14 cellular contexts compared by ENCODE assay signal in genomic region chr2:113180131-113180946, GRCh38. TPM values are rescaled to one million over a fixed set of nuclear protein-coding genes. Genes with fewer than 3 reads are reported as not detected.
DNase-seq lines count a peak whose midpoint lies in the region; ATAC-seq and TF ChIP-seq lines count a peak whose summit lies in the region.
"Had no signal": no experiment of that assay in that cellular context is flagged by ENCODE, and none has a peak within 500 bp of the region (broad histone marks: within the 10 kb centered on the region; RNA-seq: fewer than 3 reads in every experiment).

No MANE protein-coding gene starts in this region.

- no peak for TF ChIP-seq CTCF in GM23338 (conservative IDR thresholded peaks at IDR 0.05; ENCODE audit: low read depth in 2 of 2)

- H3K36me3 ChIP-seq in CD4-positive, CD25-positive, alpha-beta regulatory T cell (ENCODE audit: control insufficient read depth, insufficient read depth, low read length): peaks cover 54% of the 10 kb centered on the region
- no peaks in the 10 kb centered on the region for H3K36me3 ChIP-seq in GM23338 (ENCODE audit: insufficient read depth)
- H3K36me3 ChIP-seq: ascending aorta had no signal

- H4K20me1 ChIP-seq in GM23338 (replicated peaks; ENCODE audit: insufficient read depth): no peaks in the 10 kb centered on the region

- H3K9me3 Mint-ChIP-seq in CD4-positive, CD25-positive, alpha-beta regulatory T cell: no peaks in the 10 kb centered on the region
- H3K9me3 Mint-ChIP-seq in GM23338 (no peaks in the 10 kb centered on the region), naive B cell (peaks cover 0 to under 1% (median 0%) of the 10 kb centered on the region in 7 donors)
- H3K9me3 Mint-ChIP-seq in activated naive CD4-positive, alpha-beta T cell treated with anti-CD3 and anti-CD28 coated beads, Interleukin-2, amount 50 U/mL, for 72 hours: no peaks in the 10 kb centered on the region

- H3K9me3 ChIP-seq in CD4-positive, CD25-positive, alpha-beta regulatory T cell (ENCODE audit: control insufficient read depth in 2 of 2, low read length in 2 of 2): no peaks in the 10 kb centered on the region
- H3K9me3 ChIP-seq: ascending aorta, left lung had no signal

- H3K9me2 ChIP-seq in GM23338 (ENCODE audit: insufficient read depth): no peaks in the 10 kb centered on the region

- no peaks in the 10 kb centered on the region for H3K79me2 ChIP-seq in GM23338 (replicated peaks; ENCODE audit: insufficient read depth)

- H3K4me2 ChIP-seq in GM23338: no peak overlapping the region

- H3K27me3 Mint-ChIP-seq in CD4-positive, CD25-positive, alpha-beta regulatory T cell: peaks cover 2% of the 10 kb centered on the region
- H3K27me3 Mint-ChIP-seq in GM23338 (ENCODE audit: insufficient read depth, low read depth, poor library complexity): peaks cover 3% of the 10 kb centered on the region
- no peaks in the 10 kb centered on the region for H3K27me3 Mint-ChIP-seq in naive B cell

- peak overlapping the region; percentile 43 for H3K4me3 ChIP-seq in CD4-positive, CD25-positive, alpha-beta regulatory T cell (ENCODE audit: low read depth, low read length)
- no peak overlapping the region for H3K4me3 ChIP-seq in GM23338
- H3K4me3 ChIP-seq: ascending aorta, left lung had no signal

- H3K27me3 ChIP-seq in CD4-positive, CD25-positive, alpha-beta regulatory T cell (ENCODE audit: control insufficient read depth, insufficient read depth, low read length): no peaks in the 10 kb centered on the region
- H3K27me3 ChIP-seq in GM23338 (ENCODE audit: insufficient read depth): no peaks in the 10 kb centered on the region
- H3K27me3 ChIP-seq: ascending aorta, left lung had no signal

- DNase-seq in CD4-positive, CD25-positive, alpha-beta regulatory T cell: no peak
- DNase-seq in GM23338 (ENCODE audit: low spot score): no peak
- peak in 1 of 2 donors; percentile 55 for DNase-seq in activated naive CD4-positive, alpha-beta T cell treated with anti-CD3 and anti-CD28 coated beads, Interleukin-2, amount 50 U/mL, for 72 hours (ENCODE audit: low spot score in 2 of 2)
- DNase-seq in naive B cell: no peak
- no peak for DNase-seq in amniotic stem cell (lab: John Stamatoyannopoulos, UW)
- no peak for DNase-seq in NCI-H2196 (lab: John Stamatoyannopoulos, UW; ENCODE audit: unreplicated experiment)
- no peak for DNase-seq in NCI-H345 (lab: John Stamatoyannopoulos, UW)
- DNase-seq in NCI-H146 (lab: John Stamatoyannopoulos, UW): no peak
- DNase-seq: activated CD4-positive, alpha-beta T cell treated with anti-CD3 and anti-CD28 coated beads for 4 hours; COR-L47; NCI-H446 treated with DMSO at 0.1 percent for 48 hours had no signal

- H3K4me3 Mint-ChIP-seq in CD4-positive, CD25-positive, alpha-beta regulatory T cell: peak overlapping the region; percentile 74 to 92 (median 88)
- no peak overlapping the region for H3K4me3 Mint-ChIP-seq in GM23338
- peak overlapping the region; percentile 56 to 80 (median 68) for H3K4me3 Mint-ChIP-seq in naive B cell

- peaks cover 36% of the 10 kb centered on the region for H3K36me3 Mint-ChIP-seq in CD4-positive, CD25-positive, alpha-beta regulatory T cell
- H3K36me3 Mint-ChIP-seq in GM23338 (ENCODE audit: low read depth) (no peaks in the 10 kb centered on the region), naive B cell (peaks cover 10 to 11% of the 10 kb centered on the region in 2 donors)
- H3K36me3 Mint-ChIP-seq in activated naive CD4-positive, alpha-beta T cell treated with anti-CD3 and anti-CD28 coated beads, Interleukin-2, amount 50 U/mL, for 72 hours: peaks cover 26 to 50% of the 10 kb centered on the region in 2 donors

- peak overlapping the region; percentile 42 for H3K27ac ChIP-seq in CD4-positive, CD25-positive, alpha-beta regulatory T cell (ENCODE audit: insufficient read depth, low read length, poor library complexity, severe bottlenecking)
- H3K27ac ChIP-seq in GM23338 (ENCODE audit: low read depth): no peak overlapping the region
- H3K27ac ChIP-seq: ascending aorta had no signal

- peaks cover 100% of the 10 kb centered on the region for H3K4me1 ChIP-seq in CD4-positive, CD25-positive, alpha-beta regulatory T cell (ENCODE audit: control insufficient read depth, insufficient read depth, low read length, poor library complexity, severe bottlenecking)
- H3K4me1 ChIP-seq in GM23338 (ENCODE audit: insufficient read depth): no peaks in the 10 kb centered on the region
- H3K4me1 ChIP-seq: ascending aorta had no signal

- ATAC-seq in CD4-positive, CD25-positive, alpha-beta regulatory T cell (ENCODE audit: low read depth in 2 of 2): no peak
- ATAC-seq in GM23338 (peak; percentile 68), naive B cell (ENCODE audit: low read depth in 2 of 2) (no peak)
- peak in 1 of 2 donors; percentile 63 for ATAC-seq in activated naive CD4-positive, alpha-beta T cell treated with anti-CD3 and anti-CD28 coated beads, Interleukin-2, amount 50 U/mL, for 72 hours

- H3K27ac Mint-ChIP-seq in CD4-positive, CD25-positive, alpha-beta regulatory T cell: peak overlapping the region; percentile 95 to 98 (median 96)
- H3K27ac Mint-ChIP-seq in GM23338: no peak overlapping the region
- peak overlapping the region; percentile 69 to 89 for H3K27ac Mint-ChIP-seq in activated naive CD4-positive, alpha-beta T cell treated with anti-CD3 and anti-CD28 coated beads, Interleukin-2, amount 50 U/mL, for 72 hours
- H3K27ac Mint-ChIP-seq in naive B cell: peak overlapping the region; percentile 76 to 96 (median 81)

- peaks cover 17 to 93% (median 74%) of the 10 kb centered on the region in 4 donors for H3K4me1 Mint-ChIP-seq in CD4-positive, CD25-positive, alpha-beta regulatory T cell
- H3K4me1 Mint-ChIP-seq in GM23338 (peaks cover 17% of the 10 kb centered on the region), naive B cell (peaks cover 73 to 97% (median 91%) of the 10 kb centered on the region in 3 donors)

- H3F3A ChIP-seq in GM23338 (replicated peaks; ENCODE audit: low read depth): no peaks in the 10 kb centered on the region

- H2AFZ ChIP-seq in GM23338: no peak overlapping the region

TF ChIP-seq in GM23338, 12 proteins besides CTCF, POLR2A, EP300 and RAD21 (continues in another document):
- TF ChIP-seq EZH2phosphoT487 (IDR thresholded peaks at IDR 0.05; ENCODE audit: unreplicated experiment) (no peak), STAT1 (IDR thresholded peaks at IDR 0.05; ENCODE audit: unreplicated experiment) (no peak), NANOG (IDR thresholded peaks at IDR 0.05; ENCODE audit: borderline replicate concordance) (no peak), ETS1 (IDR thresholded peaks at IDR 0.05) (no peak), EZH2 (IDR thresholded peaks at IDR 0.05; ENCODE audit: low read depth, unreplicated experiment) (no peak), POLR2AphosphoS5 (IDR thresholded peaks at IDR 0.05; ENCODE audit: low read depth) (no peak), ZNF114 (CRISPR knock-in tag; IDR thresholded peaks at IDR 0.05) (no peak), ZNF331 (CRISPR knock-in tag; IDR thresholded peaks at IDR 0.05; ENCODE audit: low read depth) (no peak)
- TF ChIP-seq, protein P1, sequence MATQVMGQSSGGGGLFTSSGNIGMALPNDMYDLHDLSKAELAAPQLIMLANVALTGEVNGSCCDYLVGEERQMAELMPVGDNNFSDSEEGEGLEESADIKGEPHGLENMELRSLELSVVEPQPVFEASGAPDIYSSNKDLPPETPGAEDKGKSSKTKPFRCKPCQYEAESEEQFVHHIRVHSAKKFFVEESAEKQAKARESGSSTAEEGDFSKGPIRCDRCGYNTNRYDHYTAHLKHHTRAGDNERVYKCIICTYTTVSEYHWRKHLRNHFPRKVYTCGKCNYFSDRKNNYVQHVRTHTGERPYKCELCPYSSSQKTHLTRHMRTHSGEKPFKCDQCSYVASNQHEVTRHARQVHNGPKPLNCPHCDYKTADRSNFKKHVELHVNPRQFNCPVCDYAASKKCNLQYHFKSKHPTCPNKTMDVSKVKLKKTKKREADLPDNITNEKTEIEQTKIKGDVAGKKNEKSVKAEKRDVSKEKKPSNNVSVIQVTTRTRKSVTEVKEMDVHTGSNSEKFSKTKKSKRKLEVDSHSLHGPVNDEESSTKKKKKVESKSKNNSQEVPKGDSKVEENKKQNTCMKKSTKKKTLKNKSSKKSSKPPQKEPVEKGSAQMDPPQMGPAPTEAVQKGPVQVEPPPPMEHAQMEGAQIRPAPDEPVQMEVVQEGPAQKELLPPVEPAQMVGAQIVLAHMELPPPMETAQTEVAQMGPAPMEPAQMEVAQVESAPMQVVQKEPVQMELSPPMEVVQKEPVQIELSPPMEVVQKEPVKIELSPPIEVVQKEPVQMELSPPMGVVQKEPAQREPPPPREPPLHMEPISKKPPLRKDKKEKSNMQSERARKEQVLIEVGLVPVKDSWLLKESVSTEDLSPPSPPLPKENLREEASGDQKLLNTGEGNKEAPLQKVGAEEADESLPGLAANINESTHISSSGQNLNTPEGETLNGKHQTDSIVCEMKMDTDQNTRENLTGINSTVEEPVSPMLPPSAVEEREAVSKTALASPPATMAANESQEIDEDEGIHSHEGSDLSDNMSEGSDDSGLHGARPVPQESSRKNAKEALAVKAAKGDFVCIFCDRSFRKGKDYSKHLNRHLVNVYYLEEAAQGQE (IDR thresholded peaks at IDR 0.05; ENCODE audit: unreplicated experiment): no peak

RNA-seq across cellular contexts. Expression of gene PSD4, which starts 6.6 kb away (rescaled TPM):
- total RNA-seq in CD4-positive, CD25-positive, alpha-beta regulatory T cell: 124 TPM
- polyA plus RNA-seq in CD4-positive, CD25-positive, alpha-beta regulatory T cell: 10 to 100 TPM; 18.1 to 26.3 (median 20.7) TPM
- 0.66 and 1.1 TPM in 2 replicates for total RNA-seq in GM23338 (2014; rRNA removed; shearing (Covaris generic))
- 0.06 and 0.19 TPM in 2 replicates for polyA plus RNA-seq in GM23338 (2016; fragmentation: Nextera tagmentation; extraction: Ambion mirVana)
- 100 to 1,000 TPM; 137 to 305 TPM for total RNA-seq in activated naive CD4-positive, alpha-beta T cell treated with anti-CD3 and anti-CD28 coated beads, Interleukin-2, amount 50 U/mL, for 72 hours
- 10 to 100 TPM; 16.2 to 47.5 (median 29.1) TPM for polyA plus RNA-seq in naive B cell (ENCODE audit: low read depth in 6 of 6)

RNA-seq across cellular contexts. Expression of gene IL1RN, which starts 52.9 kb away (rescaled TPM):
- not detected for total RNA-seq in CD4-positive, CD25-positive, alpha-beta regulatory T cell
- polyA plus RNA-seq in CD4-positive, CD25-positive, alpha-beta regulatory T cell: under 1 TPM in 2 of 4 donors, not detected in 2; 0.23 to 0.59 TPM
- total RNA-seq in GM23338 (2014; rRNA removed; shearing (Covaris generic)): not detected in 2 replicates
- polyA plus RNA-seq in GM23338 (2016; fragmentation: Nextera tagmentation; extraction: Ambion mirVana): not detected in 2 replicates
- total RNA-seq in activated naive CD4-positive, alpha-beta T cell treated with anti-CD3 and anti-CD28 coated beads, Interleukin-2, amount 50 U/mL, for 72 hours: 1 to 10 TPM; 1.6 to 2.1 TPM
- under 1 TPM in 2 of 6 donors, not detected in 4; 0.14 to 0.29 TPM for polyA plus RNA-seq in naive B cell (ENCODE audit: low read depth in 6 of 6)
- total RNA-seq: ascending aorta, osteocyte had no signal

Comparison
In these comparisons a context has a peak if more than half of its experiments do, and no peak if none do; other contexts are left out.
1. RNA of gene PSD4, which starts 6.6 kb away (total RNA-seq): 137 to 305 TPM in activated naive CD4-positive, alpha-beta T cell treated with anti-CD3 and anti-CD28 coated beads, Interleukin-2, amount 50 U/mL, for 72 hours and 124 TPM in CD4-positive, CD25-positive, alpha-beta regulatory T cell (single experiment); 0.66 to 1.1 TPM in GM23338; every median in the first group is over 10 times any median in the second.